In genomic region chr13:77514336-77514726, GRCh38 we compare ENCODE assay signal across 16 cellular contexts. TPM values are rescaled to one million over a fixed set of nuclear protein-coding genes. Genes with fewer than 3 reads are reported as not detected.
DNase-seq lines count a peak whose midpoint lies in the region; ATAC-seq and TF ChIP-seq lines count a peak whose summit lies in the region.
"Had no signal": no experiment of that assay in that cellular context is flagged by ENCODE, and none has a peak within 500 bp of the region (broad histone marks: within the 10 kb centered on the region; RNA-seq: fewer than 3 reads in every experiment).

No MANE protein-coding gene starts in this region.

- TF ChIP-seq CTCF in PC-3 (conservative IDR thresholded peaks at IDR 0.05; ENCODE audit: low read depth, low read length) (no peak), gastroesophageal sphincter (IDR thresholded peaks at IDR 0.05) (no peak)

- no TSS peak for BruUV-seq in PC-3 (replicated peaks; lab: Mats Ljungman, UMichigan)

- H3K27ac ChIP-seq in PC-3 (ENCODE audit: low read length) (no peak overlapping the region), gastroesophageal sphincter (no peak overlapping the region)
- H3K27ac ChIP-seq: SK-N-MC had no signal

- no peaks in the 10 kb centered on the region for H3K79me2 ChIP-seq in PC-3 (ENCODE audit: low read length)

- CTCF ChIA-PET in PC-3 (lab: Charles Lee): no interaction called here

- H2AFZ ChIP-seq in PC-3 (ENCODE audit: low read length): no peak overlapping the region

- 0 to 56% methylated on average over 1 of the region's 1 CpG for WGBS in gastroesophageal sphincter (ENCODE audit: low coverage in 1 of 2), 2 donors

- no peak overlapping the region for H3K4me2 ChIP-seq in PC-3 (ENCODE audit: low read length)

- no peaks in the 10 kb centered on the region for H3K36me3 ChIP-seq in PC-3 (ENCODE audit: low read depth, low read length)
- H3K36me3 ChIP-seq in gastroesophageal sphincter: no peaks in the 10 kb centered on the region

- TF ChIP-seq POLR2A in gastroesophageal sphincter (IDR thresholded peaks at IDR 0.05): no peak

- H3K27me3 ChIP-seq in PC-3 (ENCODE audit: low read length) (no peaks in the 10 kb centered on the region), gastroesophageal sphincter (no peaks in the 10 kb centered on the region)

- no peaks in the 10 kb centered on the region for H3K9me3 ChIP-seq in PC-3 (ENCODE audit: low read length)
- no peaks in the 10 kb centered on the region for H3K9me3 ChIP-seq in gastroesophageal sphincter

- DNase-seq in PC-3 (no peak), AG20443 (ENCODE audit: low spot score) (no peak)
- no peak for DNase-seq in activated CD4-positive, alpha-beta T cell treated with anti-CD3 and anti-CD28 coated beads, Interleukin-2, amount 50 U/mL, for 1 hour
- DNase-seq: activated CD4-positive, alpha-beta T cell treated with anti-CD3 and anti-CD28 coated beads for 1 hour; activated effector memory CD4-positive, alpha-beta T cell treated with anti-CD3 and anti-CD28 coated beads, Interleukin-2, amount 50 U/mL, for 16 hours; GF-D8; NCI-H82; right cardiac atrium had no signal

- no peak for TF ChIP-seq EP300 in gastroesophageal sphincter (IDR thresholded peaks at IDR 0.05)

- POLR2A ChIA-PET in PC-3 (lab: Charles Lee; ENCODE audit: unreplicated experiment): no interaction called here

- H3F3A ChIP-seq in PC-3 (ENCODE audit: low read length, unreplicated experiment): peaks cover 9% of the 10 kb centered on the region

- H3K9me2 ChIP-seq in PC-3 (replicated peaks; ENCODE audit: low read length): no peaks in the 10 kb centered on the region

- intact Hi-C loops in PC-3 (cut with micrococcal nuclease): no loop called here

- ATAC-seq in GM18858 (IDR thresholded peaks at IDR 0.05; ENCODE audit: unreplicated experiment): peak; percentile 77
- peak; percentile 88 for ATAC-seq in GM21447 (IDR thresholded peaks at IDR 0.05; ENCODE audit: unreplicated experiment)
- peak; percentile 88 for ATAC-seq in HG02981 (IDR thresholded peaks at IDR 0.05; ENCODE audit: unreplicated experiment)
- peak; percentile 69 for ATAC-seq in HG03575 (IDR thresholded peaks at IDR 0.05; ENCODE audit: extremely low read depth, insufficient number of reproducible peaks, low FRiP score, unreplicated experiment)
- ATAC-seq in PC-3: no peak
- no peak for ATAC-seq in gastroesophageal sphincter
- ATAC-seq: right cardiac atrium had no signal

- no peak overlapping the region for H3K9ac ChIP-seq in PC-3 (ENCODE audit: low read length)

- no peak overlapping the region for H3K4me3 ChIP-seq in PC-3 (ENCODE audit: low read length)
- H3K4me3 ChIP-seq in gastroesophageal sphincter: no peak overlapping the region
- H3K4me3 ChIP-seq: SK-N-MC had no signal

- H3K4me1 ChIP-seq in PC-3 (ENCODE audit: insufficient read depth, low read length): peaks cover 34% of the 10 kb centered on the region
- H3K4me1 ChIP-seq in gastroesophageal sphincter: peaks cover 0 to 2% (median 0%) of the 10 kb centered on the region in 3 donors

- no peaks in the 10 kb centered on the region for H4K20me1 ChIP-seq in PC-3 (ENCODE audit: low read length)

RNA-seq across cellular contexts. Expression of gene SCEL, which starts 21.2 kb away (rescaled TPM):
- total RNA-seq in PC-3 (2014; rRNA removed) (3.0 and 3.5 TPM in 2 replicates), gastroesophageal sphincter (10 to 100 TPM in 1 of 4 donors, 1 to 10 TPM in 1, under 1 TPM in 2; 0.54 to 14.6 (median 1.0) TPM)
- total RNA-seq: M059J, mononuclear cell, right cardiac atrium had no signal

Comparison
In these comparisons a context has a peak if more than half of its experiments do, and no peak if none do; other contexts are left out.
1. ATAC-seq: peak in GM18858 (single experiment), GM21447 (single experiment), HG02981 (single experiment) and HG03575 (single experiment); none in PC-3 (single experiment) and gastroesophageal sphincter (single experiment).